8 cellular contexts compared by ENCODE assay signal in genomic region chr9:105244996-105245719, GRCh38. TPM values are rescaled to one million over a fixed set of nuclear protein-coding genes. Genes with fewer than 3 reads are reported as not detected.
DNase-seq lines count a peak whose midpoint lies in the region; ATAC-seq and TF ChIP-seq lines count a peak whose summit lies in the region.

No MANE protein-coding gene starts in this region.

- no peak overlapping the region for H3K27ac ChIP-seq in endodermal cell (ENCODE audit: low read depth, low read length)

- WGBS in endodermal cell (ENCODE audit: insufficient coverage in 1 of 2, insufficient read length in 1 of 2), 2 experiments = 0% methylated on average over 12 to 53 of the region's 53 CpGs

- H3K4me1 Mint-ChIP-seq in endodermal cell = peaks cover 56% of the 10 kb centered on the region

- peak overlapping the region; percentile 95 for H3K4me3 Mint-ChIP-seq in endodermal cell

- H3K4me1 ChIP-seq in endodermal cell (ENCODE audit: control insufficient read depth, insufficient read depth, low read length) = peaks cover 14% of the 10 kb centered on the region

- no peaks in the 10 kb centered on the region for H3K27me3 Mint-ChIP-seq in endodermal cell (ENCODE audit: insufficient read depth)

- H3K9me3 ChIP-seq in endodermal cell (ENCODE audit: control insufficient read depth, low read length) = no peaks in the 10 kb centered on the region

- peak overlapping the region; percentile 96 for H3K27ac Mint-ChIP-seq in endodermal cell

- H3K36me3 Mint-ChIP-seq in endodermal cell (ENCODE audit: low read depth) = no peaks in the 10 kb centered on the region

- DNase-seq in NK-92 treated with Interleukin-12 subunit alpha and Interleukin-12 subunit beta, amount 100 ng/mL, for 24 hours (lab: John Stamatoyannopoulos, UW) = peak; percentile 44
- DNase-seq in NK-92 (lab: John Stamatoyannopoulos, UW; ENCODE audit: unreplicated experiment) (no peak), NCI-H345 treated with DMSO at 0.1 percent for 48 hours (lab: John Stamatoyannopoulos, UW; ENCODE audit: unreplicated experiment) (peak; percentile 51), endodermal cell (peak; percentile 95), midbrain (lab: John Stamatoyannopoulos, UW) (peak; percentile 27)
- DNase-seq in activated CD8-positive, alpha-beta memory T cell treated with anti-CD3 and anti-CD28 coated beads, Interleukin-2, amount 50 U/mL, for 4 hours = peak; percentile 24
- DNase-seq in stimulated activated CD8-positive, alpha-beta memory T cell treated with anti-CD3 and anti-CD28 coated beads, Interleukin-4, amount 100 ng/mL, for 24 hours (ENCODE audit: low read depth) = peak; percentile 4

- H3K9ac ChIP-seq in endodermal cell (ENCODE audit: extremely low read depth, low read length, poor library complexity, severe bottlenecking) = peak overlapping the region; percentile 60

- H3K27me3 ChIP-seq in endodermal cell (ENCODE audit: control insufficient read depth, insufficient read depth, low read length, poor library complexity, severe bottlenecking) = no peaks in the 10 kb centered on the region

- ATAC-seq in HG03066 (IDR thresholded peaks at IDR 0.05; ENCODE audit: low read depth, unreplicated experiment) = peak; percentile 26

- H3K4me3 ChIP-seq in endodermal cell (ENCODE audit: low read length) = peak overlapping the region; percentile 91

- no peaks in the 10 kb centered on the region for H3K9me3 Mint-ChIP-seq in endodermal cell

- H3K36me3 ChIP-seq in endodermal cell (ENCODE audit: control insufficient read depth, insufficient read depth, low read length) = no peaks in the 10 kb centered on the region

- TF ChIP-seq CTCF in endodermal cell (conservative IDR thresholded peaks at IDR 0.05) = peak; percentile 76

RNA-seq across cellular contexts. Expression of gene SLC44A1, which starts 0.7 kb away (rescaled TPM):
- total RNA-seq in endodermal cell = 10 to 100 TPM; 69.7 to 73.4 TPM
- polyA plus RNA-seq in endodermal cell (2013, experiment 1 of 2) = 21.1 TPM
- polyA plus RNA-seq in endodermal cell (2013, experiment 2 of 2) = 19.6 TPM
